26 cellular contexts compared by ENCODE assay signal in genomic region chr4:29734343-29734742, GRCh38.
"Had no signal": no experiment of that assay in that cellular context is flagged by ENCODE, and none has a peak within 500 bp of the region (broad histone marks: within the 10 kb centered on the region; RNA-seq: fewer than 3 reads in every experiment).

No MANE protein-coding gene starts in this region.

- H3K4me3 ChIP-seq: neural progenitor cell, ovary, psoas muscle, right lobe of liver, sigmoid colon, stomach, thoracic aorta, thyroid gland, tibial nerve, upper lobe of left lung, vagina had no signal

- H3K9ac ChIP-seq: neural progenitor cell, parathyroid adenoma had no signal

- H3K4me1 ChIP-seq: neural progenitor cell, parathyroid adenoma, psoas muscle, right lobe of liver, stomach, thyroid gland, tibial nerve, upper lobe of left lung, vagina had no signal

- H3K27me3 ChIP-seq: neural progenitor cell, ovary, right lobe of liver, sigmoid colon, stomach, thyroid gland, tibial nerve, upper lobe of left lung, vagina had no signal

- H3K36me3 ChIP-seq: neural progenitor cell, ovary, right lobe of liver, sigmoid colon, stomach, thoracic aorta, thyroid gland, tibial nerve, upper lobe of left lung, vagina had no signal

- H3K27ac ChIP-seq: neural progenitor cell, ovary, parathyroid adenoma, psoas muscle, right lobe of liver, sigmoid colon, stomach, thoracic aorta, thyroid gland, tibial nerve, upper lobe of left lung, vagina had no signal

- H3K79me2 ChIP-seq: parathyroid adenoma had no signal

- ATAC-seq: natural killer cell treated with Interleukin-12 subunit alpha and Interleukin-12 subunit beta and Interleukin-15 and Interleukin-18, amount 100 ng/mL, for 72 hours; psoas muscle; right cardiac atrium; right lobe of liver; stimulated activated effector memory CD8-positive, alpha-beta T cell treated with anti-CD3 and anti-CD28 coated beads, Interleukin-12 subunit alpha, Interleukin-12 subunit beta, amount 100 ng/mL, for 72 hours; stimulated activated naive B cell treated with anti-CD40 and anti-IgM and Interleukin-4, amounts not matched to agents 10 μg/mL and 1 μg/mL and 100 μg/mL, for 72 hours had no signal

- H3K4me2 ChIP-seq: neural progenitor cell had no signal

- H3K9me3 ChIP-seq: ovary, psoas muscle, right lobe of liver, sigmoid colon, stomach, thoracic aorta, thyroid gland, tibial nerve, upper lobe of left lung, vagina had no signal

- DNase-seq: nephron progenitor cell; occipital lobe; ovary; posterior cingulate gyrus; psoas muscle; right cardiac atrium; right lobe of liver; sigmoid colon; small intestine; stimulated activated CD4-positive, alpha-beta T cell treated with anti-CD3 and anti-CD28 coated beads, Interleukin-15, amount 100 ng/mL, for 24 hours; stimulated activated CD4-positive, alpha-beta T cell treated with anti-CD3 and anti-CD28 coated beads, Interleukin-2, amount 100 ng/mL, for 24 hours; stimulated activated CD4-positive, alpha-beta T cell treated with anti-CD3 and anti-CD28 coated beads, Interleukin-2, amount 100 ng/mL, for 48 hours; stimulated activated CD4-positive, alpha-beta T cell treated with anti-CD3 and anti-CD28 coated beads, Interleukin-4, amount 100 ng/mL, for 24 hours; stimulated activated naive B cell treated with anti-CD40 and anti-IgM and Interleukin-4, amounts not matched to agents 10 μg/mL and 1 μg/mL and 100 μg/mL, for 72 hours; stimulated activated naive CD4-positive, alpha-beta T cell treated with Interleukin-2 at 50 U/mL for 16 hours; stomach; thyroid gland; trophoblast cell; upper lobe of left lung had no signal

- H2AFZ ChIP-seq: neural progenitor cell, parathyroid adenoma had no signal
